2 cellular contexts compared by ENCODE assay signal in genomic region chr7:138505361-138505873, GRCh38.
TF ChIP-seq lines count a peak whose summit lies in the region.

No MANE protein-coding gene starts in this region.

TF ChIP-seq in HepG2, 621 proteins besides CTCF, POLR2A, EP300 and RAD21:
- TF ChIP-seq ZNF501 (CRISPR knock-in tag; IDR thresholded peaks at IDR 0.05) (no peak), HINFP (CRISPR knock-in tag; IDR thresholded peaks at IDR 0.05; ENCODE audit: low read depth) (no peak), ZBTB40 (IDR thresholded peaks at IDR 0.05) (no peak), ZBTB40 (CRISPR knock-in tag; IDR thresholded peaks at IDR 0.05) (no peak), FOXP1 (IDR thresholded peaks at IDR 0.05) (peak; percentile 99), FOXP1 (CRISPR knock-in tag; IDR thresholded peaks at IDR 0.05) (no peak), ZNF235 (CRISPR knock-in tag; IDR thresholded peaks at IDR 0.05; ENCODE audit: borderline replicate concordance) (no peak), ZNF121 (CRISPR knock-in tag; IDR thresholded peaks at IDR 0.05) (0 out of 2 replicates have a peak, but pooled peaks have one; percentile 54), SCMH1 (CRISPR knock-in tag; IDR thresholded peaks at IDR 0.05; ENCODE audit: borderline replicate concordance) (no peak), MXD4 (CRISPR knock-in tag; IDR thresholded peaks at IDR 0.05) (no peak), ADNP (CRISPR knock-in tag; IDR thresholded peaks at IDR 0.05) (no peak), ZFP91 (CRISPR knock-in tag; IDR thresholded peaks at IDR 0.05; ENCODE audit: borderline replicate concordance) (no peak), POLR2AphosphoS5 (IDR thresholded peaks at IDR 0.05; ENCODE audit: low read depth, low read length) (0 out of 2 replicates have a peak, but pooled peaks have one; percentile 17), ZNF468 (CRISPR knock-in tag; IDR thresholded peaks at IDR 0.05) (no peak), RBM22 (optimal IDR thresholded peaks at IDR 0.05; ENCODE audit: low read length) (peak; percentile 96)

TF ChIP-seq in GM12878, 131 proteins besides CTCF, POLR2A, EP300 and RAD21:
- TF ChIP-seq CBFB (IDR thresholded peaks at IDR 0.05; ENCODE audit: low read depth) (no peak), FOXM1 (IDR thresholded peaks at IDR 0.05; ENCODE audit: low read depth, low read length) (no peak), TCF12 (IDR thresholded peaks at IDR 0.05; ENCODE audit: low read depth, low read length) (no peak), ATF3 (IDR thresholded peaks at IDR 0.05; ENCODE audit: borderline replicate concordance, extremely low read depth, low read depth, low read length) (no peak), BRCA1 (IDR thresholded peaks at IDR 0.05; ENCODE audit: low read depth, low read length) (no peak), ZBTB33 (IDR thresholded peaks at IDR 0.05) (no peak), BACH1 (IDR thresholded peaks at IDR 0.05; ENCODE audit: borderline replicate concordance) (no peak), ZNF384 (IDR thresholded peaks at IDR 0.05; ENCODE audit: borderline replicate concordance, low read depth, low read length) (no peak), NFXL1 (IDR thresholded peaks at IDR 0.05; ENCODE audit: borderline replicate concordance) (no peak), SKIL (IDR thresholded peaks at IDR 0.05; ENCODE audit: low read depth, poor library complexity, severe bottlenecking) (no peak), PAX5 (IDR thresholded peaks at IDR 0.05; ENCODE audit: borderline replicate concordance, low read depth, low read length) (no peak), CUX1 (IDR thresholded peaks at IDR 0.05; ENCODE audit: insufficient replicate concordance, low read depth, low read length) (no peak), NFIC (IDR thresholded peaks at IDR 0.05; ENCODE audit: low read depth, low read length) (no peak), MYC (IDR thresholded peaks at IDR 0.05; ENCODE audit: insufficient read depth, insufficient read length, insufficient replicate concordance, low read length, severe bottlenecking) (no peak), FOS (IDR thresholded peaks at IDR 0.05; ENCODE audit: borderline replicate concordance, extremely low read depth, insufficient read length) (no peak), CREM (IDR thresholded peaks at IDR 0.05; ENCODE audit: low read depth) (no peak)
